In genomic region chr2:40287201-40287600, GRCh38 we compare ENCODE assay signal across 18 cellular contexts.
DNase-seq lines count a peak whose midpoint lies in the region; ATAC-seq and TF ChIP-seq lines count a peak whose summit lies in the region.
"Had no signal": no experiment of that assay in that cellular context is flagged by ENCODE, and none has a peak within 500 bp of the region (broad histone marks: within the 10 kb centered on the region; RNA-seq: fewer than 3 reads in every experiment).

No MANE protein-coding gene starts in this region.

- no peak overlapping the region for H3K27ac Mint-ChIP-seq in activated CD8-positive, alpha-beta memory T cell treated with anti-CD3 and anti-CD28 coated beads, Interleukin-2, amount 10 ng/mL, durations not matched to agents 7 days and 5 days
- H3K27ac Mint-ChIP-seq: naive thymus-derived CD8-positive, alpha-beta T cell had no signal

- no peaks in the 10 kb centered on the region for H3K27me3 Mint-ChIP-seq in activated CD8-positive, alpha-beta memory T cell treated with anti-CD3 and anti-CD28 coated beads, Interleukin-2, amount 10 ng/mL, durations not matched to agents 7 days and 5 days

- H3K9me3 Mint-ChIP-seq in activated CD8-positive, alpha-beta memory T cell treated with anti-CD3 and anti-CD28 coated beads, Interleukin-2, amount 10 ng/mL, durations not matched to agents 7 days and 5 days (ENCODE audit: low read depth), result no peaks in the 10 kb centered on the region
- H3K9me3 Mint-ChIP-seq: naive thymus-derived CD8-positive, alpha-beta T cell had no signal

- no peaks in the 10 kb centered on the region for H3K27me3 ChIP-seq in AG04450 (ENCODE audit: control insufficient read depth, insufficient read depth, low read length)
- H3K27me3 ChIP-seq: colonic mucosa, stomach had no signal

- no peaks in the 10 kb centered on the region for H3K9me3 ChIP-seq in AG04450 (ENCODE audit: control insufficient read depth, insufficient read depth, low read length)
- H3K9me3 ChIP-seq: colonic mucosa, stomach had no signal

- no peak overlapping the region for H3K4me3 Mint-ChIP-seq in activated CD8-positive, alpha-beta memory T cell treated with anti-CD3 and anti-CD28 coated beads, Interleukin-2, amount 10 ng/mL, durations not matched to agents 7 days and 5 days
- H3K4me3 Mint-ChIP-seq: naive thymus-derived CD8-positive, alpha-beta T cell had no signal

- no peaks in the 10 kb centered on the region for H3K4me1 Mint-ChIP-seq in activated CD8-positive, alpha-beta memory T cell treated with anti-CD3 and anti-CD28 coated beads, Interleukin-2, amount 10 ng/mL, durations not matched to agents 7 days and 5 days

- POLR2A ChIA-PET in AG04450 (lab: Yijun Ruan, JAX), result interaction anchor here (0.7 kb wide), 1 partner anchor 29 kb away, joined by 3 read pairs; no protein-coding TSS in a partner anchor

- DNase-seq in AG04450 (ENCODE audit: low read depth, low spot score), result peak; percentile 23
- peak; percentile 55 for DNase-seq in LHCN-M2 (ENCODE audit: low read depth)
- peak; percentile 52 for DNase-seq in NCI-H2196 (lab: John Stamatoyannopoulos, UW; ENCODE audit: unreplicated experiment)
- DNase-seq in epithelial cell of esophagus (ENCODE audit: low read depth), result peak; percentile 77
- DNase-seq in NK-92 (lab: John Stamatoyannopoulos, UW; ENCODE audit: unreplicated experiment), result no peak
- no peak for DNase-seq in UCSD-AML1 (lab: John Stamatoyannopoulos, UW; ENCODE audit: unreplicated experiment)
- DNase-seq in activated CD8-positive, alpha-beta memory T cell treated with anti-CD3 and anti-CD28 coated beads, Interleukin-2, amount 10 ng/mL, durations not matched to agents 7 days and 5 days, result no peak
- DNase-seq: activated CD4-positive, alpha-beta T cell treated with anti-CD3 and anti-CD28 coated beads for 1 hour; activated gamma-delta T cell treated with Interleukin-2 at 50 U/mL for 16 hours; anterior cingulate cortex; colonic mucosa; GDM1; glutamatergic neuron; naive thymus-derived CD8-positive, alpha-beta T cell; SIG-M5; stomach had no signal

- TF ChIP-seq CTCF in AG04450 (IDR thresholded peaks at IDR 0.05; ENCODE audit: low read depth, low read length) (no peak), epithelial cell of esophagus (IDR thresholded peaks at IDR 0.05; ENCODE audit: insufficient read depth, low read depth, low read length, missing control alignments) (no peak)

- H3K4me3 ChIP-seq in AG04450 (ENCODE audit: low read depth, low read length), result no peak overlapping the region
- no peak overlapping the region for H3K4me3 ChIP-seq in epithelial cell of esophagus (ENCODE audit: low read length)
- H3K4me3 ChIP-seq: colonic mucosa, stomach had no signal

- no peaks in the 10 kb centered on the region for H3K36me3 Mint-ChIP-seq in activated CD8-positive, alpha-beta memory T cell treated with anti-CD3 and anti-CD28 coated beads, Interleukin-2, amount 10 ng/mL, durations not matched to agents 7 days and 5 days
- H3K36me3 Mint-ChIP-seq: naive thymus-derived CD8-positive, alpha-beta T cell had no signal

- no peak overlapping the region for H3K27ac ChIP-seq in AG04450 (ENCODE audit: low read depth, low read length)
- H3K27ac ChIP-seq: colonic mucosa, KMS-11, stomach had no signal

- ATAC-seq in activated CD8-positive, alpha-beta memory T cell treated with anti-CD3 and anti-CD28 coated beads, Interleukin-2, amount 10 ng/mL, durations not matched to agents 7 days and 5 days, result no peak
- no peak for ATAC-seq in HG03175 (IDR thresholded peaks at IDR 0.05; ENCODE audit: unreplicated experiment)
- ATAC-seq: naive thymus-derived CD8-positive, alpha-beta T cell had no signal

- CTCF ChIA-PET in AG04450 (lab: Charles Lee), result interaction anchor here (0.6 to 1.4 kb wide), 3 partner anchors 42 to 201 kb away, joined by 3 to 4 read pairs (median 3); no protein-coding TSS in a partner anchor
- CTCF ChIA-PET in activated CD8-positive, alpha-beta memory T cell treated with anti-CD3 and anti-CD28 coated beads, Interleukin-2, amount 10 ng/mL, durations not matched to agents 7 days and 5 days (lab: Charles Lee), result no interaction called here

Comparison
In these comparisons a context has a peak if more than half of its experiments do, and no peak if none do; other contexts are left out.
1. DNase-seq: peak in AG04450 (single experiment), LHCN-M2 (single experiment), NCI-H2196 (single experiment) and epithelial cell of esophagus (single experiment); none in NK-92 (single experiment), UCSD-AML1 (single experiment) and activated CD8-positive, alpha-beta memory T cell treated with anti-CD3 and anti-CD28 coated beads, Interleukin-2, amount 10 ng/mL, durations not matched to agents 7 days and 5 days (single experiment).